14 cellular contexts compared by ENCODE assay signal in genomic region chr1:14699596-14699995, GRCh38.
"Had no signal": no experiment of that assay in that cellular context is flagged by ENCODE, and none has a peak within 500 bp of the region (broad histone marks: within the 10 kb centered on the region; RNA-seq: fewer than 3 reads in every experiment).

No MANE protein-coding gene starts in this region.

- H3K27ac Mint-ChIP-seq: activated CD4-positive, alpha-beta memory T cell treated with anti-CD3 and anti-CD28 coated beads for 36 hours; activated naive CD8-positive, alpha-beta T cell treated with anti-CD3 and anti-CD28 coated beads for 36 hours; activated T-cell treated with anti-CD3 and anti-CD28 coated beads, Interleukin-2, amount 50 U/mL, for 72 hours; immature natural killer cell; naive thymus-derived CD8-positive, alpha-beta T cell had no signal

- ATAC-seq: activated T-cell treated with anti-CD3 and anti-CD28 coated beads, Interleukin-2, amount 50 U/mL, for 72 hours; left lobe of liver; mucosa of descending colon; naive thymus-derived CD8-positive, alpha-beta T cell had no signal

- H3K9me3 ChIP-seq: mucosa of descending colon, stomach, thoracic aorta had no signal

- H3K4me1 Mint-ChIP-seq: activated naive CD8-positive, alpha-beta T cell treated with anti-CD3 and anti-CD28 coated beads for 36 hours; immature natural killer cell; naive thymus-derived CD8-positive, alpha-beta T cell had no signal

- DNase-seq: activated CD4-positive, alpha-beta memory T cell treated with anti-CD3 and anti-CD28 coated beads for 36 hours; activated CD4-positive, alpha-beta T cell treated with anti-CD3 and anti-CD28 coated beads for 1 hour; activated CD8-positive, alpha-beta memory T cell treated with anti-CD3 and anti-CD28 coated beads, Interleukin-2, amount 50 U/mL, for 4 hours; activated gamma-delta T cell treated with Interleukin-2 at 50 U/mL for 16 hours; activated naive CD8-positive, alpha-beta T cell treated with anti-CD3 and anti-CD28 coated beads for 36 hours; activated T-cell treated with anti-CD3 and anti-CD28 coated beads, Interleukin-2, amount 50 U/mL, for 72 hours; dermis blood vessel endothelial cell; immature natural killer cell; mucosa of descending colon; naive thymus-derived CD8-positive, alpha-beta T cell; stimulated activated CD4-positive, alpha-beta T cell treated with anti-CD3 and anti-CD28 coated beads, Interleukin-4, amount 100 ng/mL, for 24 hours; stomach had no signal

- H3K36me3 ChIP-seq: stomach, thoracic aorta had no signal

- H3K36me3 Mint-ChIP-seq: activated CD4-positive, alpha-beta memory T cell treated with anti-CD3 and anti-CD28 coated beads for 36 hours; activated naive CD8-positive, alpha-beta T cell treated with anti-CD3 and anti-CD28 coated beads for 36 hours; immature natural killer cell; naive thymus-derived CD8-positive, alpha-beta T cell had no signal

- H3K27ac ChIP-seq: stomach, thoracic aorta had no signal

- H3K4me1 ChIP-seq: stomach had no signal

- H3K4me3 ChIP-seq: mucosa of descending colon, stomach, thoracic aorta had no signal

- H3K4me3 Mint-ChIP-seq: activated CD4-positive, alpha-beta memory T cell treated with anti-CD3 and anti-CD28 coated beads for 36 hours; activated naive CD8-positive, alpha-beta T cell treated with anti-CD3 and anti-CD28 coated beads for 36 hours; activated T-cell treated with anti-CD3 and anti-CD28 coated beads, Interleukin-2, amount 50 U/mL, for 72 hours; immature natural killer cell; naive thymus-derived CD8-positive, alpha-beta T cell had no signal

- H3K9me3 Mint-ChIP-seq: activated CD4-positive, alpha-beta memory T cell treated with anti-CD3 and anti-CD28 coated beads for 36 hours; activated naive CD8-positive, alpha-beta T cell treated with anti-CD3 and anti-CD28 coated beads for 36 hours; immature natural killer cell had no signal
